ENCODE assay signal across 25 cellular contexts in the genomic region with DNA sequence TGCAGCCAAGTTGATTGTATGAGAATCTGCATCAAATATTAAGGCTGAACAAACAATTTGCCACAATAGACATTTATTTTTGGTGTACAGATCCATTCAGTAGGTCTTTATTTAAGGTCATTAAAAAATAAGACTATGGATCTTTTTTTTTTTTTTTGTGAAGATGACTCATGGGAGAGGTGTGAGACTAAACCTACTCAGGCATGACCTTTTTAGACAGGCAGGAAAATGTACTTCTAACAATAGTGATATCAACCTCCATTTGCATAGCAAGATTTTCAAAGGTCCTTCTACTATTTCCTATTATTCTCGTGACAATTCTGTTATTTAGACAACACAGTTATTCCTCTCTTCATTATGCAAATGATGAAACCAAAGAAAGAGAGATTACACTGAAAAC. TPM values are rescaled to one million over a fixed set of nuclear protein-coding genes. Genes with fewer than 3 reads are reported as not detected.
"Had no signal": no experiment of that assay in that cellular context is flagged by ENCODE, and none has a peak within 500 bp of the region (broad histone marks: within the 10 kb centered on the region; RNA-seq: fewer than 3 reads in every experiment).

No MANE protein-coding gene starts in this region.

- H3K4me1 ChIP-seq: body of pancreas, SJSA1 had no signal

- H3K4me3 Mint-ChIP-seq: activated CD8-positive, alpha-beta memory T cell treated with anti-CD3 and anti-CD28 coated beads, Interleukin-2, amount 10 ng/mL, durations not matched to agents 7 days and 5 days; activated naive CD4-positive, alpha-beta T cell treated with anti-CD3 and anti-CD28 coated beads, Interleukin-2, amount 50 U/mL, for 24 hours; activated T-cell treated with anti-CD3 and anti-CD28 coated beads, Interleukin-2, amount 50 U/mL, for 24 hours; activated T-helper 1 cell treated with anti-CD3 and anti-CD28 coated beads, Interleukin-12 subunit alpha, Interleukin-12 subunit beta, Interleukin-2, Interleukin-4 antibody, amounts not matched to agents 30 ng/mL and 10 ng/mL and 1 ng/mL, durations not matched to agents 14 hours and 24 hours and 36 hours; central memory CD8-positive, alpha-beta T cell; T-helper 1 cell treated with Interleukin-12 subunit alpha and Interleukin-12 subunit beta and Interleukin-4 antibody, amounts not matched to agents 30 μg/mL and 1 μg/mL, for 36 hours; WTC11 had no signal

- H3K36me3 ChIP-seq: SJSA1 had no signal

- H3K9me3 Mint-ChIP-seq: activated T-helper 1 cell treated with anti-CD3 and anti-CD28 coated beads, Interleukin-12 subunit alpha, Interleukin-12 subunit beta, Interleukin-2, Interleukin-4 antibody, amounts not matched to agents 30 ng/mL and 10 ng/mL and 1 ng/mL, durations not matched to agents 14 hours and 24 hours and 36 hours; T-helper 1 cell treated with Interleukin-12 subunit alpha and Interleukin-12 subunit beta and Interleukin-4 antibody, amounts not matched to agents 30 μg/mL and 1 μg/mL, for 36 hours; WTC11 had no signal

- H3K27ac Mint-ChIP-seq: activated CD8-positive, alpha-beta memory T cell treated with anti-CD3 and anti-CD28 coated beads, Interleukin-2, amount 10 ng/mL, durations not matched to agents 7 days and 5 days; activated naive CD4-positive, alpha-beta T cell treated with anti-CD3 and anti-CD28 coated beads, Interleukin-2, amount 50 U/mL, for 24 hours; activated T-cell treated with anti-CD3 and anti-CD28 coated beads, Interleukin-2, amount 50 U/mL, for 24 hours; activated T-helper 1 cell treated with anti-CD3 and anti-CD28 coated beads, Interleukin-12 subunit alpha, Interleukin-12 subunit beta, Interleukin-2, Interleukin-4 antibody, amounts not matched to agents 30 ng/mL and 10 ng/mL and 1 ng/mL, durations not matched to agents 14 hours and 24 hours and 36 hours; T-helper 1 cell treated with Interleukin-12 subunit alpha and Interleukin-12 subunit beta and Interleukin-4 antibody, amounts not matched to agents 30 μg/mL and 1 μg/mL, for 36 hours; WTC11 had no signal

- H3K27me3 Mint-ChIP-seq: activated CD8-positive, alpha-beta memory T cell treated with anti-CD3 and anti-CD28 coated beads, Interleukin-2, amount 10 ng/mL, durations not matched to agents 7 days and 5 days; activated naive CD4-positive, alpha-beta T cell treated with anti-CD3 and anti-CD28 coated beads, Interleukin-2, amount 50 U/mL, for 24 hours; activated T-cell treated with anti-CD3 and anti-CD28 coated beads, Interleukin-2, amount 50 U/mL, for 24 hours; central memory CD8-positive, alpha-beta T cell had no signal

- H3K9me3 ChIP-seq: body of pancreas, SJSA1 had no signal

- H3K36me3 Mint-ChIP-seq: activated CD8-positive, alpha-beta memory T cell treated with anti-CD3 and anti-CD28 coated beads, Interleukin-2, amount 10 ng/mL, durations not matched to agents 7 days and 5 days; activated naive CD4-positive, alpha-beta T cell treated with anti-CD3 and anti-CD28 coated beads, Interleukin-2, amount 50 U/mL, for 24 hours; WTC11 had no signal

- H3K4me3 ChIP-seq: body of pancreas, SJSA1 had no signal

- H3K27ac ChIP-seq: body of pancreas, SJSA1 had no signal

- H3K27me3 ChIP-seq: body of pancreas, SJSA1 had no signal

- DNase-seq: activated CD4-positive, alpha-beta T cell treated with anti-CD3 and anti-CD28 coated beads for 48 hours; activated CD4-positive, alpha-beta T cell treated with anti-CD3 and anti-CD28 coated beads, Interleukin-2, amount 50 U/mL, for 4 hours; activated CD4-positive, CD25-positive, alpha-beta regulatory T cell treated with anti-CD3 and anti-CD28 coated beads, Interleukin-2, amount 50 U/mL, for 72 hours; activated CD8-positive, alpha-beta memory T cell treated with anti-CD3 and anti-CD28 coated beads, Interleukin-2, amount 10 ng/mL, durations not matched to agents 7 days and 5 days; activated effector memory CD4-positive, alpha-beta T cell treated with Interleukin-2 at 50 U/mL for 16 hours; activated naive CD4-positive, alpha-beta T cell; activated T-cell treated with anti-CD3 and anti-CD28 coated beads, Interleukin-2, amount 50 U/mL, for 24 hours; aorta; body of pancreas; NCI-H1048; NCI-H146; NCI-H187 treated with DMSO at 0.1 percent for 48 hours; NCI-H2081 treated with DMSO at 0.1 percent for 48 hours; NCI-H2171 treated with DMSO at 0.1 percent for 48 hours; NCI-H226; NCI-H510A; NCI-H526 treated with DMSO at 0.1 percent for 48 hours; PC-3; SHP77 had no signal

- H3K4me1 Mint-ChIP-seq: activated CD8-positive, alpha-beta memory T cell treated with anti-CD3 and anti-CD28 coated beads, Interleukin-2, amount 10 ng/mL, durations not matched to agents 7 days and 5 days; activated naive CD4-positive, alpha-beta T cell treated with anti-CD3 and anti-CD28 coated beads, Interleukin-2, amount 50 U/mL, for 24 hours; central memory CD8-positive, alpha-beta T cell; WTC11 had no signal

RNA-seq across cellular contexts. Expression of a gene that starts 39.9 kb away (rescaled TPM):
- total RNA-seq: activated CD8-positive, alpha-beta memory T cell treated with anti-CD3 and anti-CD28 coated beads, Interleukin-2, amount 10 ng/mL, durations not matched to agents 7 days and 5 days; activated T-helper 1 cell treated with anti-CD3 and anti-CD28 coated beads, Interleukin-12 subunit alpha, Interleukin-12 subunit beta, Interleukin-2, Interleukin-4 antibody, amounts not matched to agents 30 ng/mL and 10 ng/mL and 1 ng/mL, durations not matched to agents 14 hours and 24 hours and 36 hours had no signal
